21 cellular contexts compared by ENCODE assay signal in genomic region chr5:14025566-14026276, GRCh38.
DNase-seq lines count a peak whose midpoint lies in the region; ATAC-seq, FAIRE-seq and TF ChIP-seq lines count a peak whose summit lies in the region.
"Had no signal": no experiment of that assay in that cellular context is flagged by ENCODE, and none has a peak within 500 bp of the region (broad histone marks: within the 10 kb centered on the region; RNA-seq: fewer than 3 reads in every experiment).

No MANE protein-coding gene starts in this region.

- H3K4me2 ChIP-seq in mesendoderm (ENCODE audit: low read length) = no peak overlapping the region
- H3K4me2 ChIP-seq: KMS-11 had no signal

- H3K56ac ChIP-seq in mesendoderm (ENCODE audit: low read length) = no peak overlapping the region

- H3K9ac ChIP-seq in mesendoderm (ENCODE audit: low read length) (no peak overlapping the region), endodermal cell (ENCODE audit: extremely low read depth, low read length, poor library complexity, severe bottlenecking) (no peak overlapping the region)
- H3K9ac ChIP-seq: GM23248, KMS-11 had no signal

- H2BK120ac ChIP-seq in mesendoderm (ENCODE audit: low read depth, low read length) = no peak overlapping the region

- TF ChIP-seq CTCF in endodermal cell (conservative IDR thresholded peaks at IDR 0.05) = no peak

- H2BK15ac ChIP-seq in mesendoderm (replicated peaks; ENCODE audit: low read depth) = no peak overlapping the region

- no peaks in the 10 kb centered on the region for H3K9me3 Mint-ChIP-seq in endodermal cell

- no peak overlapping the region for H3K27ac ChIP-seq in mesendoderm (ENCODE audit: low read depth, low read length)
- no peak overlapping the region for H3K27ac ChIP-seq in endodermal cell (ENCODE audit: low read depth, low read length)
- H3K27ac ChIP-seq: GM23248, KMS-11 had no signal

- H3K4me3 Mint-ChIP-seq in endodermal cell = no peak overlapping the region
- H3K4me3 Mint-ChIP-seq: CD14-positive monocyte had no signal

- no peak overlapping the region for H2AK5ac ChIP-seq in mesendoderm (ENCODE audit: low read length)

- no peak overlapping the region for H3K4ac ChIP-seq in mesendoderm (ENCODE audit: low read depth, low read length)

- H3K4me3 ChIP-seq in mesendoderm (ENCODE audit: low read length) (no peak overlapping the region), endodermal cell (ENCODE audit: low read length) (no peak overlapping the region)
- H3K4me3 ChIP-seq: GM12878, GM23248, MG63 had no signal

- no peaks in the 10 kb centered on the region for H3K36me3 Mint-ChIP-seq in endodermal cell (ENCODE audit: low read depth)
- H3K36me3 Mint-ChIP-seq: CD14-positive monocyte had no signal

- no CpG with 5 or more reads among the region's 4 CpGs for WGBS in mesendoderm (ENCODE audit: extremely low coverage, insufficient coverage, low lambda C conversion rate)
- 86% methylated on average over 3 of the region's 4 CpGs; no CpG with 5 or more reads in 1 of the 2 experiments for WGBS in endodermal cell (ENCODE audit: insufficient coverage in 1 of 2, insufficient read length in 1 of 2), 2 experiments

- H3K36me3 ChIP-seq in mesendoderm (ENCODE audit: control insufficient read depth, insufficient read depth, low read length) (no peaks in the 10 kb centered on the region), endodermal cell (ENCODE audit: control insufficient read depth, insufficient read depth, low read length) (no peaks in the 10 kb centered on the region)
- H3K36me3 ChIP-seq: MG63 had no signal

- ATAC-seq in HG02759 (IDR thresholded peaks at IDR 0.05; ENCODE audit: unreplicated experiment) = no peak
- ATAC-seq: GM12878 had no signal

- no peaks in the 10 kb centered on the region for H3K79me2 ChIP-seq in mesendoderm (ENCODE audit: control insufficient read depth, insufficient read depth, low read length)

- DNase-seq in H4 (ENCODE audit: low spot score) = peak; percentile 4
- DNase-seq in RCC 7860 (ENCODE audit: low spot score) = no peak
- DNase-seq in mesendoderm = peak; percentile 63
- no peak for DNase-seq in NCI-H2196 (lab: John Stamatoyannopoulos, UW; ENCODE audit: unreplicated experiment)
- no peak for DNase-seq in ecto neural progenitor cell (ENCODE audit: low spot score)
- no peak for DNase-seq in endodermal cell
- DNase-seq: Caco-2, DMS53, GM23248, MG63, NCI-H1092 treated with DMSO at 0.1 percent for 48 hours, NCI-H1694, NCI-H446, SHP77 had no signal

- no peak overlapping the region for H3K23ac ChIP-seq in mesendoderm (ENCODE audit: low read length)

- H3K9me3 ChIP-seq in endodermal cell (ENCODE audit: control insufficient read depth, low read length) = no peaks in the 10 kb centered on the region
- H3K9me3 ChIP-seq: Caco-2 had no signal

- H3K79me1 ChIP-seq in mesendoderm (ENCODE audit: low read length) = no peaks in the 10 kb centered on the region

- H3K4me1 Mint-ChIP-seq in endodermal cell = no peaks in the 10 kb centered on the region
- H3K4me1 Mint-ChIP-seq: CD14-positive monocyte had no signal

- no peak overlapping the region for H3K27ac Mint-ChIP-seq in endodermal cell
- H3K27ac Mint-ChIP-seq: CD14-positive monocyte had no signal

- FAIRE-seq in RCC 7860 (lab: Jason Lieb, UNC) (peak; percentile 36), islet of Langerhans (lab: Jason Lieb, UNC) (peak; percentile 13)
- FAIRE-seq: GM12878, GM18507, HTR-8/SVneo had no signal

- H3K27me3 ChIP-seq in mesendoderm (ENCODE audit: insufficient read depth, low read length, poor library complexity) = no peaks in the 10 kb centered on the region
- peaks cover 28% of the 10 kb centered on the region for H3K27me3 ChIP-seq in endodermal cell (ENCODE audit: control insufficient read depth, insufficient read depth, low read length, poor library complexity, severe bottlenecking)
- H3K27me3 ChIP-seq: MG63 had no signal

- no peak overlapping the region for H2BK5ac ChIP-seq in mesendoderm (ENCODE audit: low read length)

- H4K8ac ChIP-seq in mesendoderm (ENCODE audit: low read depth, low read length) = no peak overlapping the region

- H3K18ac ChIP-seq in mesendoderm (ENCODE audit: low read length) = no peak overlapping the region

- no peak overlapping the region for H4K5ac ChIP-seq in mesendoderm (ENCODE audit: low read length)

- H3K4me1 ChIP-seq in mesendoderm (ENCODE audit: control insufficient read depth, low read depth, low read length) = no peaks in the 10 kb centered on the region
- no peaks in the 10 kb centered on the region for H3K4me1 ChIP-seq in endodermal cell (ENCODE audit: control insufficient read depth, insufficient read depth, low read length)

- peaks cover 17% of the 10 kb centered on the region for H3K27me3 Mint-ChIP-seq in endodermal cell (ENCODE audit: insufficient read depth)

Comparison
In these comparisons a context has a peak if more than half of its experiments do, and no peak if none do; other contexts are left out.
1. DNase-seq: peak in H4 (single experiment) and mesendoderm (single experiment); none in RCC 7860 (single experiment), NCI-H2196 (single experiment), ecto neural progenitor cell (single experiment) and endodermal cell (single experiment).